ENCODE assay signal across 24 cellular contexts in genomic region chr6:111681856-111682255, GRCh38.
DNase-seq lines count a peak whose midpoint lies in the region; ATAC-seq and TF ChIP-seq lines count a peak whose summit lies in the region.
"Had no signal": no experiment of that assay in that cellular context is flagged by ENCODE, and none has a peak within 500 bp of the region (broad histone marks: within the 10 kb centered on the region; RNA-seq: fewer than 3 reads in every experiment).

No MANE protein-coding gene starts in this region.

- H3K4me1 ChIP-seq in MM.1S (ENCODE audit: low read length) (no peaks in the 10 kb centered on the region), adrenal gland (replicated peaks in 1 of 2) (peaks cover 0 to 24% of the 10 kb centered on the region in 2 donors)
- H3K4me1 ChIP-seq: SJCRH30 had no signal

- TF ChIP-seq POLR2A in adrenal gland (IDR thresholded peaks at IDR 0.05) = no peak

- H3K36me3 Mint-ChIP-seq in activated CD4-positive, alpha-beta memory T cell treated with anti-CD3 and anti-CD28 coated beads for 36 hours = peaks cover 70% of the 10 kb centered on the region
- peaks cover 55% of the 10 kb centered on the region for H3K36me3 Mint-ChIP-seq in activated CD4-positive, alpha-beta memory T cell treated with anti-CD3 and anti-CD28 coated beads, Interleukin-2, amount 10 ng/mL, durations not matched to agents 7 days and 5 days (ENCODE audit: low read depth)
- H3K36me3 Mint-ChIP-seq in CD4-positive, alpha-beta T cell (ENCODE audit: low read depth) = peaks cover 95% of the 10 kb centered on the region
- H3K36me3 Mint-ChIP-seq in central memory CD8-positive, alpha-beta T cell (ENCODE audit: insufficient read depth) = peaks cover 84% of the 10 kb centered on the region
- peaks cover 63% of the 10 kb centered on the region for H3K36me3 Mint-ChIP-seq in nephron (ENCODE audit: low read depth)

- no peak overlapping the region for H2AFZ ChIP-seq in MM.1S (ENCODE audit: low read length)

- TF ChIP-seq CTCF in CD4-positive, alpha-beta T cell (IDR thresholded peaks at IDR 0.05) = no peak
- TF ChIP-seq CTCF in nephron (IDR thresholded peaks at IDR 0.05; ENCODE audit: unreplicated experiment in 3 of 3) (no peak), MM.1S (IDR thresholded peaks at IDR 0.05; ENCODE audit: low read length) (no peak), adrenal gland (IDR thresholded peaks at IDR 0.05) (no peak)

- no peak overlapping the region for H3K4me3 Mint-ChIP-seq in activated CD4-positive, alpha-beta memory T cell treated with anti-CD3 and anti-CD28 coated beads for 36 hours
- H3K4me3 Mint-ChIP-seq in activated CD4-positive, alpha-beta memory T cell treated with anti-CD3 and anti-CD28 coated beads, Interleukin-2, amount 10 ng/mL, durations not matched to agents 7 days and 5 days = no peak overlapping the region
- H3K4me3 Mint-ChIP-seq in CD4-positive, alpha-beta T cell = no peak overlapping the region
- no peak overlapping the region for H3K4me3 Mint-ChIP-seq in central memory CD8-positive, alpha-beta T cell
- H3K4me3 Mint-ChIP-seq in nephron = no peak overlapping the region
- H3K4me3 Mint-ChIP-seq: neural crest cell had no signal

- no peaks in the 10 kb centered on the region for H3F3A ChIP-seq in MM.1S (ENCODE audit: insufficient read depth, low read length)

- no peak overlapping the region for H3K4me2 ChIP-seq in MM.1S (ENCODE audit: low read depth, low read length)

- 89 to 97% (median 92%) methylated on average over 3 of the region's 3 CpGs for WGBS in adrenal gland, 4 donors

- intact Hi-C loops in activated CD4-positive, alpha-beta memory T cell treated with anti-CD3 and anti-CD28 coated beads for 36 hours (cut with micrococcal nuclease) = no loop called here
- intact Hi-C loops in CD4-positive, alpha-beta T cell (cut with DNase I, micrococcal nuclease) = no loop called here
- intact Hi-C loops in adrenal gland (cut with DNase I) = no loop called here

- H3K9me3 ChIP-seq in CD4-positive, alpha-beta T cell (ENCODE audit: control insufficient read depth, low read length) = no peaks in the 10 kb centered on the region
- H3K9me3 ChIP-seq in MM.1S (replicated peaks; ENCODE audit: insufficient read depth, low read length) (no peaks in the 10 kb centered on the region), adrenal gland (replicated peaks in 1 of 3) (no peaks in the 10 kb centered on the region)
- H3K9me3 ChIP-seq: MG63, SJCRH30, testis had no signal

- no peak for ATAC-seq in CD4-positive, alpha-beta T cell (ENCODE audit: poor library complexity)
- ATAC-seq in central memory CD8-positive, alpha-beta T cell (replicated peaks; ENCODE audit: extremely low read depth, poor library complexity, severe bottlenecking) = no peak
- no peak for ATAC-seq in HG03521 (IDR thresholded peaks at IDR 0.05; ENCODE audit: unreplicated experiment)

- POLR2A ChIA-PET in activated CD4-positive, alpha-beta memory T cell treated with anti-CD3 and anti-CD28 coated beads for 36 hours (lab: Charles Lee) = no interaction called here
- POLR2A ChIA-PET in activated CD4-positive, alpha-beta memory T cell treated with anti-CD3 and anti-CD28 coated beads, Interleukin-2, amount 10 ng/mL, durations not matched to agents 7 days and 5 days (lab: Charles Lee) = no interaction called here
- POLR2A ChIA-PET in CD4-positive, alpha-beta T cell (lab: Charles Lee) = no interaction called here

- H3K27me3 ChIP-seq in CD4-positive, alpha-beta T cell (ENCODE audit: control insufficient read depth, insufficient read depth, low read length) = no peaks in the 10 kb centered on the region
- H3K27me3 ChIP-seq in MM.1S (replicated peaks; ENCODE audit: insufficient read depth, low read length) (no peaks in the 10 kb centered on the region), adrenal gland (no peaks in the 10 kb centered on the region)
- H3K27me3 ChIP-seq: MG63, SJCRH30, testis had no signal

- no peak overlapping the region for H3K9ac ChIP-seq in MM.1S (ENCODE audit: low read length)

- no peak overlapping the region for H3K27ac ChIP-seq in CD4-positive, alpha-beta T cell (ENCODE audit: low read depth, low read length)
- no peak overlapping the region for H3K27ac ChIP-seq in MM.1S (ENCODE audit: low read length)
- no peak overlapping the region for H3K27ac ChIP-seq in adrenal gland
- H3K27ac ChIP-seq: SJCRH30, testis had no signal

- CTCF ChIA-PET in activated CD4-positive, alpha-beta memory T cell treated with anti-CD3 and anti-CD28 coated beads for 36 hours (lab: Charles Lee) = interaction anchor here (1.0 to 1.2 kb wide), 3 partner anchors 15 to 423 kb away, joined by 3 to 4 read pairs (median 3); a partner anchor contains a TSS
- CTCF ChIA-PET in activated CD4-positive, alpha-beta memory T cell treated with anti-CD3 and anti-CD28 coated beads, Interleukin-2, amount 10 ng/mL, durations not matched to agents 7 days and 5 days (lab: Charles Lee) = interaction anchor here (1.3 kb wide), 1 partner anchor 423 kb away, joined by 3 read pairs; a partner anchor contains a TSS
- CTCF ChIA-PET in CD4-positive, alpha-beta T cell (lab: Charles Lee) = interaction anchor here (1.0 kb wide), 1 partner anchor 192 kb away, joined by 3 read pairs; the partner anchor contains the start of gene FYN

- H3K4me1 Mint-ChIP-seq in activated CD4-positive, alpha-beta memory T cell treated with anti-CD3 and anti-CD28 coated beads for 36 hours (ENCODE audit: low read depth) = peaks cover 79% of the 10 kb centered on the region
- peaks cover 23% of the 10 kb centered on the region for H3K4me1 Mint-ChIP-seq in activated CD4-positive, alpha-beta memory T cell treated with anti-CD3 and anti-CD28 coated beads, Interleukin-2, amount 10 ng/mL, durations not matched to agents 7 days and 5 days
- H3K4me1 Mint-ChIP-seq in CD4-positive, alpha-beta T cell (ENCODE audit: low read depth) = peaks cover 91% of the 10 kb centered on the region
- H3K4me1 Mint-ChIP-seq in central memory CD8-positive, alpha-beta T cell = peaks cover 77% of the 10 kb centered on the region
- H3K4me1 Mint-ChIP-seq in nephron = peaks cover 64% of the 10 kb centered on the region

- no peaks in the 10 kb centered on the region for H3K9me3 Mint-ChIP-seq in activated CD4-positive, alpha-beta memory T cell treated with anti-CD3 and anti-CD28 coated beads for 36 hours
- no peaks in the 10 kb centered on the region for H3K9me3 Mint-ChIP-seq in activated CD4-positive, alpha-beta memory T cell treated with anti-CD3 and anti-CD28 coated beads, Interleukin-2, amount 10 ng/mL, durations not matched to agents 7 days and 5 days
- H3K9me3 Mint-ChIP-seq in CD4-positive, alpha-beta T cell = no peaks in the 10 kb centered on the region
- H3K9me3 Mint-ChIP-seq in central memory CD8-positive, alpha-beta T cell = no peaks in the 10 kb centered on the region
- no peaks in the 10 kb centered on the region for H3K9me3 Mint-ChIP-seq in nephron
- H3K9me3 Mint-ChIP-seq: neural crest cell had no signal

- H3K36me3 ChIP-seq in MM.1S (replicated peaks; ENCODE audit: insufficient read depth, low read length) = no peaks in the 10 kb centered on the region
- H3K36me3 ChIP-seq in adrenal gland (replicated peaks in 1 of 2) = no peaks in the 10 kb centered on the region

- H3K27ac Mint-ChIP-seq in activated CD4-positive, alpha-beta memory T cell treated with anti-CD3 and anti-CD28 coated beads for 36 hours = peak overlapping the region; percentile 19
- no peak overlapping the region for H3K27ac Mint-ChIP-seq in activated CD4-positive, alpha-beta memory T cell treated with anti-CD3 and anti-CD28 coated beads, Interleukin-2, amount 10 ng/mL, durations not matched to agents 7 days and 5 days
- peak overlapping the region; percentile 83 for H3K27ac Mint-ChIP-seq in CD4-positive, alpha-beta T cell
- H3K27ac Mint-ChIP-seq in central memory CD8-positive, alpha-beta T cell (ENCODE audit: low read depth) = peak overlapping the region; percentile 80
- H3K27ac Mint-ChIP-seq in nephron = peak overlapping the region; percentile 62 to 86 (median 83)

- H3K27me3 Mint-ChIP-seq in activated CD4-positive, alpha-beta memory T cell treated with anti-CD3 and anti-CD28 coated beads for 36 hours = no peaks in the 10 kb centered on the region
- H3K27me3 Mint-ChIP-seq in activated CD4-positive, alpha-beta memory T cell treated with anti-CD3 and anti-CD28 coated beads, Interleukin-2, amount 10 ng/mL, durations not matched to agents 7 days and 5 days = no peaks in the 10 kb centered on the region
- H3K27me3 Mint-ChIP-seq in CD4-positive, alpha-beta T cell = no peaks in the 10 kb centered on the region
- no peaks in the 10 kb centered on the region for H3K27me3 Mint-ChIP-seq in central memory CD8-positive, alpha-beta T cell
- no peaks in the 10 kb centered on the region for H3K27me3 Mint-ChIP-seq in nephron (ENCODE audit: low read depth)

- H3K79me2 ChIP-seq in MM.1S (ENCODE audit: low read length) = no peaks in the 10 kb centered on the region

- DNase-seq in activated CD4-positive, alpha-beta memory T cell treated with anti-CD3 and anti-CD28 coated beads for 36 hours = no peak
- DNase-seq in activated CD4-positive, alpha-beta memory T cell treated with anti-CD3 and anti-CD28 coated beads, Interleukin-2, amount 10 ng/mL, durations not matched to agents 7 days and 5 days = no peak
- DNase-seq in CD4-positive, alpha-beta T cell = no peak
- no peak for DNase-seq in central memory CD8-positive, alpha-beta T cell (ENCODE audit: low spot score in 2 of 2)
- DNase-seq in MM.1S (no peak), adrenal gland (no peak)
- DNase-seq: 8988T; activated effector memory CD4-positive, alpha-beta T cell treated with anti-CD3 and anti-CD28 coated beads, Interleukin-2, amount 50 U/mL, for 16 hours; anterior cingulate cortex; DND-41; erythroblast; foreskin melanocyte; HCEC 1CT; mesendoderm; MG63; NCI-H1417 treated with DMSO at 0.1 percent for 48 hours; NCI-H2107; NCI-H510A; posterior cingulate gyrus; SJCRH30; testis had no signal

- no peaks in the 10 kb centered on the region for H4K20me1 ChIP-seq in MM.1S (ENCODE audit: insufficient read depth, low read length)

- no peaks in the 10 kb centered on the region for H3K9me2 ChIP-seq in MM.1S (replicated peaks; ENCODE audit: insufficient read depth, low read length)

- H3K4me3 ChIP-seq in MM.1S (ENCODE audit: low read length) (no peak overlapping the region), adrenal gland (no peak overlapping the region)
- H3K4me3 ChIP-seq: MG63, SJCRH30, testis had no signal
